ENCODE assay signal across 18 cellular contexts in genomic region chr11:115134886-115135285, GRCh38.
"Had no signal": no experiment of that assay in that cellular context is flagged by ENCODE, and none has a peak within 500 bp of the region (broad histone marks: within the 10 kb centered on the region; RNA-seq: fewer than 3 reads in every experiment).

No MANE protein-coding gene starts in this region.

- H3K27me3 ChIP-seq: ascending aorta, breast epithelium, right atrium auricular region had no signal

- DNase-seq: activated CD4-positive, alpha-beta memory T cell treated with anti-CD3 and anti-CD28 coated beads for 36 hours; activated CD4-positive, alpha-beta T cell treated with anti-CD3 and anti-CD28 coated beads for 36 hours; activated CD8-positive, alpha-beta memory T cell treated with anti-CD3 and anti-CD28 coated beads, Interleukin-2, amount 10 ng/mL, durations not matched to agents 7 days and 5 days; activated naive CD4-positive, alpha-beta T cell treated with anti-CD3 and anti-CD28 coated beads, Interleukin-2, amount 10 ng/mL, durations not matched to agents 7 days and 5 days; activated T-cell treated with anti-CD3 and anti-CD28 coated beads, Interleukin-2, amount 50 U/mL, for 24 hours; erythroblast; islet precursor cell; left lung; mucosa of descending colon; natural killer cell; occipital lobe; T-helper 2 cell; trophoblast cell had no signal

- ATAC-seq: activated CD4-positive, alpha-beta T cell treated with anti-CD3 and anti-CD28 coated beads for 36 hours; activated CD8-positive, alpha-beta memory T cell treated with anti-CD3 and anti-CD28 coated beads, Interleukin-2, amount 10 ng/mL, durations not matched to agents 7 days and 5 days; gastroesophageal sphincter; left lung; mucosa of descending colon; natural killer cell had no signal

- H3K36me3 ChIP-seq: ascending aorta, breast epithelium, gastroesophageal sphincter, left lung, right atrium auricular region, suprapubic skin had no signal

- H3K9me3 ChIP-seq: ascending aorta, breast epithelium, gastroesophageal sphincter, left lung, mucosa of descending colon, right atrium auricular region, suprapubic skin had no signal

- H3K4me3 ChIP-seq: ascending aorta, breast epithelium, gastroesophageal sphincter, left lung, mucosa of descending colon, right atrium auricular region, suprapubic skin had no signal

- H3K27ac ChIP-seq: ascending aorta, breast epithelium, gastroesophageal sphincter, left lung, right atrium auricular region, suprapubic skin had no signal

- H3K4me1 ChIP-seq: ascending aorta, breast epithelium, gastroesophageal sphincter, left lung, right atrium auricular region, suprapubic skin had no signal
